Comparison of ENCODE assay signal across 19 cellular contexts in the genomic region with DNA sequence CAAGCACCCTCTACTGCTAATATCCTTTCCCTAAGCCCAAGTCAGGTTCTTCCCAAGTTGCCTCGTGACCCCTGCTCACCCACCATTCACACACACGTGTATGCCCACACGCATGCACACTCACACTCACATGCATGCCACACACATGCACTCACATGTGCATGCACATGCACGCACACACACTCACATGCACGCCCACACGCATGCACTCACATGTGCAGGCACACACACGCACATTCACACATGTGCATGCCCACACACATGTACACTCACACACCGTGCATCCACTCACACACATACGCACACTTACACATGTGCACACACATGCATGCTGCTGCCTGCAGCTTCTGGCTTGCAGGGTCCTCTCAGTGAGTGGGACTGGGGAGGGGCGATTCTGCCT.
"Had no signal": no experiment of that assay in that cellular context is flagged by ENCODE, and none has a peak within 500 bp of the region (broad histone marks: within the 10 kb centered on the region; RNA-seq: fewer than 3 reads in every experiment).

No MANE protein-coding gene starts in this region.

- H3K4me1 Mint-ChIP-seq: activated B cell treated with CpG ODN at 0.5 μM for 24 hours had no signal

- H3K9me3 ChIP-seq: heart right ventricle, lower lobe of right lung, thoracic aorta, vagina had no signal

- H3K27ac ChIP-seq: lower lobe of right lung, parathyroid adenoma, thoracic aorta had no signal

- H3K4me3 Mint-ChIP-seq: activated B cell treated with CpG ODN at 0.5 μM for 24 hours; activated naive CD8-positive, alpha-beta T cell treated with anti-CD3 and anti-CD28 coated beads for 36 hours; activated T-cell treated with anti-CD3 and anti-CD28 coated beads, Interleukin-2, amount 50 U/mL, for 72 hours; brain; T-helper 1 cell treated with Interleukin-12 subunit alpha and Interleukin-12 subunit beta and Interleukin-4 antibody, amounts not matched to agents 30 μg/mL and 1 μg/mL, for 36 hours had no signal

- FAIRE-seq: frontal cortex had no signal

- H3K36me3 Mint-ChIP-seq: activated naive CD8-positive, alpha-beta T cell treated with anti-CD3 and anti-CD28 coated beads for 36 hours had no signal

- DNase-seq: activated B cell treated with CpG ODN at 0.5 μM for 24 hours; activated CD4-positive, alpha-beta T cell treated with anti-CD3 and anti-CD28 coated beads for 48 hours; activated CD8-positive, alpha-beta memory T cell treated with anti-CD3 and anti-CD28 coated beads, Interleukin-2, amount 50 U/mL, for 48 hours; activated gamma-delta T cell; activated naive CD8-positive, alpha-beta T cell treated with anti-CD3 and anti-CD28 coated beads for 36 hours; activated T-cell treated with anti-CD3 and anti-CD28 coated beads, Interleukin-2, amount 50 U/mL, for 72 hours; amygdala; effector memory CD4-positive, alpha-beta T cell; heart right ventricle; left cardiac atrium; lower lobe of right lung; stimulated activated CD4-positive, alpha-beta T cell treated with anti-CD3 and anti-CD28 coated beads, Interleukin-12 subunit alpha, Interleukin-12 subunit beta, amount 100 ng/mL, for 4 hours; stimulated activated CD4-positive, alpha-beta T cell treated with anti-CD3 and anti-CD28 coated beads, Interleukin-2, amount 100 ng/mL, for 24 hours had no signal

- H3K4me1 ChIP-seq: parathyroid adenoma had no signal

- H3K9ac ChIP-seq: parathyroid adenoma had no signal

- H3K36me3 ChIP-seq: thoracic aorta, vagina had no signal

- H3K4me3 ChIP-seq: heart right ventricle, lower lobe of right lung, thoracic aorta, vagina had no signal

- ATAC-seq: activated T-cell treated with anti-CD3 and anti-CD28 coated beads, Interleukin-2, amount 50 U/mL, for 72 hours; heart right ventricle; left cardiac atrium; lower lobe of right lung had no signal

- H3K27me3 ChIP-seq: heart right ventricle, vagina had no signal

- H3K27me3 Mint-ChIP-seq: activated naive CD8-positive, alpha-beta T cell treated with anti-CD3 and anti-CD28 coated beads for 36 hours; brain had no signal

- H3K27ac Mint-ChIP-seq: activated B cell treated with CpG ODN at 0.5 μM for 24 hours; activated naive CD8-positive, alpha-beta T cell treated with anti-CD3 and anti-CD28 coated beads for 36 hours; activated T-cell treated with anti-CD3 and anti-CD28 coated beads, Interleukin-2, amount 50 U/mL, for 72 hours; T-helper 1 cell treated with Interleukin-12 subunit alpha and Interleukin-12 subunit beta and Interleukin-4 antibody, amounts not matched to agents 30 μg/mL and 1 μg/mL, for 36 hours had no signal

- H3K9me3 Mint-ChIP-seq: activated B cell treated with CpG ODN at 0.5 μM for 24 hours; activated naive CD8-positive, alpha-beta T cell treated with anti-CD3 and anti-CD28 coated beads for 36 hours; activated T-cell treated with anti-CD3 and anti-CD28 coated beads, Interleukin-2, amount 50 U/mL, for 72 hours; brain; T-helper 1 cell treated with Interleukin-12 subunit alpha and Interleukin-12 subunit beta and Interleukin-4 antibody, amounts not matched to agents 30 μg/mL and 1 μg/mL, for 36 hours had no signal

- H2AFZ ChIP-seq: parathyroid adenoma had no signal
